8 cellular contexts compared by ENCODE assay signal in the genomic region with DNA sequence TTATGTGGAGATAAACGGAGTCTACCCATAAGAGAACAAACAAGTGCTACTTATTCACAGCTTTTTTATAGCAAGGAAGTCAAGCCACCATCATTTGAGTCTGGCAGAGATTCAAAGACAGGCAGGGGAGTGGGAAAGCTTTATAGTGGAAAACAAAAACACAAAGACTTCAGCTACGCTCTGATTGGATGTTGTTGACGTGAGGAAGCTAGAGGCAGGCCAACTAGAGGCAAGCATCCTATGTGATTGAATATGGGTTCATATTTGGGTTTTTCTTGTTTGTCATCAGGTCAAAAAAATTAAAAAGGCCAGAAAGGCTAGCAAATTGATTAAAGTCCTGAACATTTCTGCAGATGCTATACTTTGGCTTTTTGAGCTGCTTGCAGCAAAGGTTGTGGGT. TPM values are rescaled to one million over a fixed set of nuclear protein-coding genes. Genes with fewer than 3 reads are reported as not detected.
A peak's percentile ranks its signal among the peaks of the same experiment; 100 is the strongest.
DNase-seq lines count a peak whose midpoint lies in the region; ATAC-seq and TF ChIP-seq lines count a peak whose summit lies in the region.
"Had no signal": no experiment of that assay in that cellular context is flagged by ENCODE, and none has a peak within 500 bp of the region (broad histone marks: within the 10 kb centered on the region; RNA-seq: fewer than 3 reads in every experiment).

No MANE protein-coding gene starts in this region.

- no peak overlapping the region for H3K27ac ChIP-seq in osteoblast (ENCODE audit: low read depth, low read length)

- peaks cover 26% of the 10 kb centered on the region for H3K79me2 ChIP-seq in osteoblast (ENCODE audit: insufficient read depth, low read length)

- peaks cover 15% of the 10 kb centered on the region for H3K36me3 ChIP-seq in osteoblast (ENCODE audit: insufficient read depth, low read length)
- H3K36me3 ChIP-seq: adrenal gland had no signal

- TF ChIP-seq CTCF in GM12865 (IDR thresholded peaks at IDR 0.05; ENCODE audit: insufficient read depth, low read depth, low read length, missing control alignments) = no peak
- TF ChIP-seq CTCF in osteoblast (IDR thresholded peaks at IDR 0.05; ENCODE audit: extremely low read depth, low read depth, low read length) = no peak

- H3K27me3 ChIP-seq in osteoblast (ENCODE audit: insufficient read depth, low read length) = no peaks in the 10 kb centered on the region
- H3K27me3 ChIP-seq: adrenal gland had no signal

- H3K4me1 ChIP-seq in osteoblast (ENCODE audit: insufficient read depth, low read length) = peaks cover 3% of the 10 kb centered on the region

- ATAC-seq in HG03095 (IDR thresholded peaks at IDR 0.05; ENCODE audit: unreplicated experiment) = no peak
- ATAC-seq in GM18498 (IDR thresholded peaks at IDR 0.05; ENCODE audit: unreplicated experiment) = no peak

- H3K9me3 ChIP-seq in osteoblast (ENCODE audit: low read depth, low read length) = no peaks in the 10 kb centered on the region
- H3K9me3 ChIP-seq: adrenal gland had no signal

- H3K4me3 ChIP-seq in GM12865 (ENCODE audit: low read depth, low read length) = peak overlapping the region; percentile 78; the same call in 1 of the 2 replicates
- peak overlapping the region; percentile 9 for H3K4me3 ChIP-seq in osteoblast (ENCODE audit: insufficient read depth, low read length)

- peak overlapping the region; percentile 79 for H3K4me2 ChIP-seq in osteoblast (ENCODE audit: insufficient read depth, low read length)

- no peak overlapping the region for H2AFZ ChIP-seq in osteoblast (ENCODE audit: low read length)

- DNase-seq in GM12865 (ENCODE audit: low read depth) (no peak), NCI-H1436 treated with DMSO at 0.1 percent for 48 hours (lab: John Stamatoyannopoulos, UW) (peak; percentile 3), cerebellar cortex (ENCODE audit: low spot score) (peak; percentile 4), osteoblast (ENCODE audit: insufficient read length, low spot score, missing footprints) (no peak), ureter (ENCODE audit: low spot score) (no peak)

- H4K20me1 ChIP-seq in osteoblast (ENCODE audit: insufficient read depth, low read length) = peaks cover 3% of the 10 kb centered on the region

RNA-seq across cellular contexts. Expression of gene TCEAL4, which starts 0.7 kb away (rescaled TPM):
- 38.3 and 45.6 TPM in 2 replicates for total RNA-seq in osteoblast
- total RNA-seq in ureter = 145 TPM

RNA-seq across cellular contexts. Expression of gene TCEAL3, which starts 23.2 kb away (rescaled TPM):
- total RNA-seq in osteoblast (12.7 and 13.0 TPM in 2 replicates), ureter (49.1 TPM)

RNA-seq across cellular contexts. Expression of gene TCEAL1, which starts 44.2 kb away (rescaled TPM):
- total RNA-seq in osteoblast (33.0 and 38.7 TPM in 2 replicates), ureter (53.7 TPM)

Comparison
In these comparisons a context has a peak if more than half of its experiments do, and no peak if none do; other contexts are left out.
1. DNase-seq: peak in NCI-H1436 treated with DMSO at 0.1 percent for 48 hours (single experiment) and cerebellar cortex (single experiment); none in GM12865 (single experiment), osteoblast (single experiment) and ureter (single experiment).